In genomic region chr10:131442271-131442670, GRCh38 we compare ENCODE assay signal across 8 cellular contexts.
"Had no signal": no experiment of that assay in that cellular context is flagged by ENCODE, and none has a peak within 500 bp of the region (broad histone marks: within the 10 kb centered on the region; RNA-seq: fewer than 3 reads in every experiment).

No MANE protein-coding gene starts in this region.

- H3K9me3 ChIP-seq: HAP-1 had no signal

- H3K36me3 ChIP-seq: HAP-1 had no signal

- H3K4me2 ChIP-seq: GM23338 had no signal

- H3K4me3 ChIP-seq: GM23338, HAP-1, K562 had no signal

- DNase-seq: HFFc6, IMR-90, KG1 had no signal

- ATAC-seq: GM23338, HCT116, K562 had no signal

- FAIRE-seq: HTR-8/SVneo, K562 had no signal

- H2AFZ ChIP-seq: GM23338 had no signal

- H3K4me1 ChIP-seq: HAP-1 had no signal
